In the genomic region with DNA sequence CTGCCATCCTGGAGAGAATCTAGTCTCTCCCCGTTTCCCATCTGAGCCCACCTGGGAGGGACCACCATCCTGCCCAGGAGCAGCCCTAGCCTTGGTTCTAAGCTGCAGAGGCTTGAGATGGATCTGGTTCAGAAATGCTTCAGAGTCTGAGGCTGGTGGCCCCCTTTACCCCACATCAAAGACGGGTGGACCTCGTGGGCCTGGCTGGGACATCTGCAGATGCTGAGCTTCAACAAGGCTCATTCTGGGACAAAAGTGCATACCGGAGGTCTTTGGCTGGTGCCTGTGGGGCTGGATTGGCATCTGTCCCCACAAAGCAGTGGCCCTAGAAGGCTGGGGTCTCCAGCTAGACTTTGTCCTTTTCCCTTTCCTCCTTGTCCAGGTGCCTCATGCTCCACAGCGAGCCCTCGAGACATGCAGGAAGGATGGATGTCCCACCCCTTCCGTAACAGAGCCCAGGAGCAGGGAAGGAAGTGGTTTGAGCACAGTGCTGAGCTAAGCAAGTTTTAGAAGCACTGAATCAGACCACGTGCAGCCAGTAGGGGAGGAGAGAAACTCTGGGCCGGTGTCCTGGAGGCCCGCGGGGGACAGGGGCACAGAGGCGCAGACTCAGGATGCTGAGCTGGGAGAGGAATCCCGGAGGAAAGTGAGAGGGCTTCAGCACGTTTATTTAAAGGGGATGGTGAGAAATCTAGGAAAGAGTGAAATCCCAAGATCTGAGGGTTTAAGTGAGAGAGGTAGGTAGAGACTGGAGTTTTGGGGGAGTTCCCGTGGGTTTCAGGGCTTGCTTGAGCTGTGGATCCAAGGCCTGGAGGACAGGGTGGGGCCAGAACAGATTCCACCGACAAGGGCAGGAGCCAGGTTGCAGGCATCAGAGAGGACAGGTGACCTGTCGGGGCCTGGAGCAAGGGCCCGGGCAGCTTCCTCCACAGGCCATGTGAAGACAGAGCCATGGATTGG, we compare ENCODE assay signal across 1 cellular context.
TF ChIP-seq lines count a peak whose summit lies in the region.

No MANE protein-coding gene starts in this region.

TF ChIP-seq in GM12878, 131 proteins besides CTCF, POLR2A, EP300 and RAD21 (continued from another document):
- TF ChIP-seq, protein P1, sequence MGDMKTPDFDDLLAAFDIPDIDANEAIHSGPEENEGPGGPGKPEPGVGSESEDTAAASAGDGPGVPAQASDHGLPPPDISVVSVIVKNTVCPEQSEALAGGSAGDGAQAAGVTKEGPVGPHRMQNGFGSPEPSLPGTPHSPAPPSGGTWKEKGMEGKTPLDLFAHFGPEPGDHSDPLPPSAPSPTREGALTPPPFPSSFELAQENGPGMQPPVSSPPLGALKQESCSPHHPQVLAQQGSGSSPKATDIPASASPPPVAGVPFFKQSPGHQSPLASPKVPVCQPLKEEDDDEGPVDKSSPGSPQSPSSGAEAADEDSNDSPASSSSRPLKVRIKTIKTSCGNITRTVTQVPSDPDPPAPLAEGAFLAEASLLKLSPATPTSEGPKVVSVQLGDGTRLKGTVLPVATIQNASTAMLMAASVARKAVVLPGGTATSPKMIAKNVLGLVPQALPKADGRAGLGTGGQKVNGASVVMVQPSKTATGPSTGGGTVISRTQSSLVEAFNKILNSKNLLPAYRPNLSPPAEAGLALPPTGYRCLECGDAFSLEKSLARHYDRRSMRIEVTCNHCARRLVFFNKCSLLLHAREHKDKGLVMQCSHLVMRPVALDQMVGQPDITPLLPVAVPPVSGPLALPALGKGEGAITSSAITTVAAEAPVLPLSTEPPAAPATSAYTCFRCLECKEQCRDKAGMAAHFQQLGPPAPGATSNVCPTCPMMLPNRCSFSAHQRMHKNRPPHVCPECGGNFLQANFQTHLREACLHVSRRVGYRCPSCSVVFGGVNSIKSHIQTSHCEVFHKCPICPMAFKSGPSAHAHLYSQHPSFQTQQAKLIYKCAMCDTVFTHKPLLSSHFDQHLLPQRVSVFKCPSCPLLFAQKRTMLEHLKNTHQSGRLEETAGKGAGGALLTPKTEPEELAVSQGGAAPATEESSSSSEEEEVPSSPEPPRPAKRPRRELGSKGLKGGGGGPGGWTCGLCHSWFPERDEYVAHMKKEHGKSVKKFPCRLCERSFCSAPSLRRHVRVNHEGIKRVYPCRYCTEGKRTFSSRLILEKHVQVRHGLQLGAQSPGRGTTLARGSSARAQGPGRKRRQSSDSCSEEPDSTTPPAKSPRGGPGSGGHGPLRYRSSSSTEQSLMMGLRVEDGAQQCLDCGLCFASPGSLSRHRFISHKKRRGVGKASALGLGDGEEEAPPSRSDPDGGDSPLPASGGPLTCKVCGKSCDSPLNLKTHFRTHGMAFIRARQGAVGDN (IDR thresholded peaks at IDR 0.05) = peak; percentile 92
- TF ChIP-seq TARDBP (IDR thresholded peaks at IDR 0.05; ENCODE audit: borderline replicate concordance) = no peak
- TF ChIP-seq ETV6 (conservative IDR thresholded peaks at IDR 0.05 in 1 of 2, IDR thresholded peaks at IDR 0.05 in 1 of 2; ENCODE audit: borderline replicate concordance in 1 of 2, low read depth in 1 of 2) = peak in 1 of 2 experiments; percentile 52; a peak in 2 of 4 replicates
- peak; percentile 69 for TF ChIP-seq TAF1 (IDR thresholded peaks at IDR 0.05; ENCODE audit: borderline replicate concordance, low read depth, low read length)
- peak; percentile 18; the same call in 1 of the 2 replicates for TF ChIP-seq YY1 (IDR thresholded peaks at IDR 0.05; ENCODE audit: low read depth, low read length)
- peak; percentile 38; the same call in 1 of the 2 replicates for TF ChIP-seq DPF2 (IDR thresholded peaks at IDR 0.05)
- TF ChIP-seq MXI1 (IDR thresholded peaks at IDR 0.05; ENCODE audit: low read depth, low read length) = peak; percentile 81
- TF ChIP-seq, protein P2, sequence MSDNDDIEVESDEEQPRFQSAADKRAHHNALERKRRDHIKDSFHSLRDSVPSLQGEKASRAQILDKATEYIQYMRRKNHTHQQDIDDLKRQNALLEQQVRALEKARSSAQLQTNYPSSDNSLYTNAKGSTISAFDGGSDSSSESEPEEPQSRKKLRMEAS (IDR thresholded peaks at IDR 0.05; ENCODE audit: low read depth, low read length) = peak; percentile 94
- TF ChIP-seq BHLHE40 (IDR thresholded peaks at IDR 0.05; ENCODE audit: borderline replicate concordance in 1 of 2, low read depth in 2 of 2, low read length in 1 of 2) = peak; percentile 67 to 73
- TF ChIP-seq RAD51 (IDR thresholded peaks at IDR 0.05) = peak; percentile 92
- no peak for TF ChIP-seq KDM1A (IDR thresholded peaks at IDR 0.05; ENCODE audit: borderline replicate concordance)
- TF ChIP-seq SPI1 (IDR thresholded peaks at IDR 0.05; ENCODE audit: borderline replicate concordance, insufficient read depth, low read depth, low read length) = peak; percentile 86
